Comparison of ENCODE assay signal across 20 cellular contexts in genomic region chr6:20805027-20805426, GRCh38.
A peak's percentile ranks its signal among the peaks of the same experiment; 100 is the strongest.
DNase-seq lines count a peak whose midpoint lies in the region; ATAC-seq and TF ChIP-seq lines count a peak whose summit lies in the region.
"Had no signal": no experiment of that assay in that cellular context is flagged by ENCODE, and none has a peak within 500 bp of the region (broad histone marks: within the 10 kb centered on the region; RNA-seq: fewer than 3 reads in every experiment).

No MANE protein-coding gene starts in this region.

- POLR2A ChIA-PET in WTC11 (lab: Charles Lee), result no interaction called here

- no peaks in the 10 kb centered on the region for H3K4me1 ChIP-seq in neural progenitor cell
- H3K4me1 ChIP-seq: Caco-2, left lung, pancreas had no signal

- H3K9me3 Mint-ChIP-seq in neural progenitor cell (peaks cover 9% of the 10 kb centered on the region), WTC11 (peaks cover 11% of the 10 kb centered on the region)

- H3K4me1 Mint-ChIP-seq in neural progenitor cell (peaks cover 6% of the 10 kb centered on the region), WTC11 (peaks cover 17% of the 10 kb centered on the region)

- no peak overlapping the region for H3K9ac ChIP-seq in neural progenitor cell

- no peak for DNase-seq in neural progenitor cell (ENCODE audit: low spot score)
- DNase-seq in WTC11 (ENCODE audit: low spot score), result no peak
- DNase-seq in NCI-H82 treated with DMSO at 0.1 percent for 48 hours (lab: John Stamatoyannopoulos, UW; ENCODE audit: unreplicated experiment), result no peak
- no peak for DNase-seq in SHP77 treated with DMSO at 0.1 percent for 48 hours (lab: John Stamatoyannopoulos, UW)
- DNase-seq: activated CD4-positive, alpha-beta T cell treated with anti-CD3 and anti-CD28 coated beads, Interleukin-2, amount 50 U/mL, for 48 hours; activated naive CD4-positive, alpha-beta T cell treated with anti-CD3 and anti-CD28 coated beads, Interleukin-2, amount 50 U/mL, for 16 hours; activated T-cell treated with anti-CD3 and anti-CD28 coated beads, Interleukin-2, amount 50 U/mL, for 1 hour; Caco-2; left lung; NCI-H1436; pancreas; RPMI8226; stimulated activated CD4-positive, alpha-beta T cell treated with anti-CD3 and anti-CD28 coated beads, Interleukin-4, amount 100 ng/mL, for 4 hours; stimulated activated CD8-positive, alpha-beta memory T cell treated with anti-CD3 and anti-CD28 coated beads, Interleukin-4, amount 100 ng/mL, for 48 hours had no signal

- peak; percentile 72 for ATAC-seq in GM18868 (IDR thresholded peaks at IDR 0.05; ENCODE audit: unreplicated experiment)
- ATAC-seq in HG02610 (IDR thresholded peaks at IDR 0.05; ENCODE audit: unreplicated experiment), result peak; percentile 62
- ATAC-seq in HG03565 (IDR thresholded peaks at IDR 0.05; ENCODE audit: unreplicated experiment), result peak; percentile 82
- no peak for ATAC-seq in WTC11
- ATAC-seq in GM18519 (IDR thresholded peaks at IDR 0.05; ENCODE audit: low FRiP score, unreplicated experiment), result no peak
- ATAC-seq: left lung, pancreas had no signal

- H3K27ac ChIP-seq in neural progenitor cell, result no peak overlapping the region
- H3K27ac ChIP-seq: left lung, pancreas, skin epidermis, thoracic aorta had no signal

- H4K20me1 ChIP-seq in neural progenitor cell (ENCODE audit: low read depth), result no peaks in the 10 kb centered on the region

- no peaks in the 10 kb centered on the region for H3K36me3 ChIP-seq in neural progenitor cell
- H3K36me3 ChIP-seq: left lung, pancreas, thoracic aorta had no signal

- H3F3A ChIP-seq in neural progenitor cell (ENCODE audit: low read depth), result no peaks in the 10 kb centered on the region

- H3K27ac Mint-ChIP-seq in neural progenitor cell, result peak overlapping the region; percentile 40
- no peak overlapping the region for H3K27ac Mint-ChIP-seq in WTC11

- no peak overlapping the region for H2AFZ ChIP-seq in neural progenitor cell (replicated peaks)

- H3K27me3 Mint-ChIP-seq in neural progenitor cell (ENCODE audit: insufficient read depth, low read depth), result peaks cover 2% of the 10 kb centered on the region
- no peaks in the 10 kb centered on the region for H3K27me3 Mint-ChIP-seq in WTC11 (ENCODE audit: low read depth)

- H3K4me3 Mint-ChIP-seq in neural progenitor cell, result no peak overlapping the region
- no peak overlapping the region for H3K4me3 Mint-ChIP-seq in WTC11

- no peaks in the 10 kb centered on the region for H3K27me3 ChIP-seq in neural progenitor cell
- H3K27me3 ChIP-seq: left lung, pancreas had no signal

- H3K79me2 ChIP-seq in neural progenitor cell (ENCODE audit: low read depth), result no peaks in the 10 kb centered on the region

- CTCF ChIA-PET in WTC11 (lab: Charles Lee), result no interaction called here

- TF ChIP-seq CTCF in neural progenitor cell (IDR thresholded peaks at IDR 0.05) (no peak), WTC11 (IDR thresholded peaks at IDR 0.05) (no peak)

- no peak overlapping the region for H3K4me3 ChIP-seq in neural progenitor cell
- H3K4me3 ChIP-seq: left lung, pancreas, skin epidermis, thoracic aorta had no signal

- H3K36me3 Mint-ChIP-seq in neural progenitor cell (peaks cover 5% of the 10 kb centered on the region), WTC11 (peaks cover 13% of the 10 kb centered on the region)

- no peaks in the 10 kb centered on the region for H3K9me3 ChIP-seq in neural progenitor cell (ENCODE audit: low read depth)
- H3K9me3 ChIP-seq: thoracic aorta had no signal

- no peak overlapping the region for H3K4me2 ChIP-seq in neural progenitor cell

TF ChIP-seq in WTC11, 78 proteins besides CTCF, POLR2A, EP300 and RAD21:
- TF ChIP-seq ESRRA (CRISPR knock-in tag; IDR thresholded peaks at IDR 0.05; ENCODE audit: borderline replicate concordance) (no peak), JUN (CRISPR knock-in tag; IDR thresholded peaks at IDR 0.05) (no peak), HMGXB4 (CRISPR knock-in tag; IDR thresholded peaks at IDR 0.05) (no peak), IRF1 (CRISPR knock-in tag; IDR thresholded peaks at IDR 0.05) (no peak), TEAD4 (CRISPR knock-in tag; IDR thresholded peaks at IDR 0.05) (no peak)

Comparison
In these comparisons a context has a peak if more than half of its experiments do, and no peak if none do; other contexts are left out.
1. ATAC-seq: peak in GM18868 (single experiment), HG02610 (single experiment) and HG03565 (single experiment); none in WTC11 (single experiment) and GM18519 (single experiment).